Comparison of ENCODE assay signal across 8 cellular contexts in the genomic region with DNA sequence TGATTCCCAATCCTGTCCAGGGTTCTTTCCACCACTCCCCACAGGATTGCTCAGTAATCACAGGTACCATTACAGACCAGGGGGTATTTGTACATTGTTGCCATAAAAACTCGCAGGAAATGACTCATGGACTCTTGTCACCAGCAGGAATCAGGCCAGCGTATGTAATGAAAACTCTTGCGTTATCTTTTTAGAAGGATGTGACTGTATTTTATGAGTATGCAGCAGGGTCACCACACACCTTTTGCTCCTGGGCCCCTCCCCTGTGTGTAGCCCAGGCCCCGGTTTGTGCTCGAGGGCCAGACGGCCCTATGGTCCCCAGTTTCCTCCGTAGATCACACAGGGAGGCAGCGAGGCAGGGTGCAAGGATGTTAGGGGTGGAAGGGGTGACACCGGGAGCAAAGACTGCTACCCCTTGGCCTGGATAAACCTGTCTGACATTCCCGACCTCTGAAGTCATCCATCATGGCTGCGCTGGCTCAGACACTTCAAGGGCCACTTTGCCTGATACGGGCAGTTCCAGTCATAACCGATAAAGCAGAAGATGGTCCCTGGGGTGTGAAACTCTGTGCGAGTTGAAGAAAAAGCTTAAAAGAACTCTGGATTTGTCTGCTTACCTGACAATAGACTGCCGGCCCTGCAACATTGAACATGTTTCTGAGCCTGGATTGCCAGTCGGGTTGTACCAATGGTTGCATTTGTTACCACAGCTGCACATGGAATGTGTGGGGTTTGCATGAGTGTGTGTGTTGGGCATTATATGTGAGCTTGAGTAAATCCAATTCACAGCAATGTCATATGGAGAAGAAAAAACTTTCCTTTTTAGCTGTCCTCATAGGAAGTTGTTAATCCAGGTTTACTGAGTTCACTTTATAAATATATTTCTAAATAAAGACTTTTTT. TPM values are rescaled to one million over a fixed set of nuclear protein-coding genes. Genes with fewer than 3 reads are reported as not detected.
A peak's percentile ranks its signal among the peaks of the same experiment; 100 is the strongest.
DNase-seq lines count a peak whose midpoint lies in the region; ATAC-seq, FAIRE-seq and TF ChIP-seq lines count a peak whose summit lies in the region.

No MANE protein-coding gene starts in this region.

- H3K4me1 Mint-ChIP-seq in Caco-2 (ENCODE audit: low read depth, unreplicated experiment): peaks cover 63% of the 10 kb centered on the region

- H2AFZ ChIP-seq in HepG2 (ENCODE audit: low read length): no peak overlapping the region

- DNase-seq in Caco-2 (peak; percentile 77 to 91), MG63 (peak; percentile 37), adipocyte (ENCODE audit: low read depth) (peak; percentile 69), HepG2 (ENCODE audit: low spot score) (peak; percentile 78), NCI-H446 treated with DMSO at 0.1 percent for 48 hours (lab: John Stamatoyannopoulos, UW) (no peak)
- DNase-seq in stimulated activated CD4-positive, alpha-beta T cell treated with anti-CD3 and anti-CD28 coated beads, Interleukin-4, amount 100 ng/mL, for 4 hours: no peak

- POLR2A ChIA-PET in Caco-2 (lab: Charles Lee) (interaction anchor here (0.8 kb wide), 1 partner anchor 11 kb away, joined by 3 read pairs; no protein-coding TSS in a partner anchor), HepG2 (lab: Yijun Ruan, JAX) (no interaction called here)

- H3K4me3 ChIP-seq in Caco-2 (ENCODE audit: low read depth, low read length) (no peak overlapping the region), MG63 (no peak overlapping the region), adipocyte (ENCODE audit: low read length) (no peak overlapping the region), HepG2 (replicated peaks in 1 of 3; ENCODE audit: insufficient read depth in 1 of 3, low read depth in 2 of 3, low read length in 3 of 3) (no peak overlapping the region)

- 53% methylated on average over 16 of the region's 16 CpGs for WGBS in HepG2 (ENCODE audit: low lambda C conversion rate)

- TF ChIP-seq CTCF in Caco-2 (IDR thresholded peaks at IDR 0.05; ENCODE audit: insufficient read depth in 1 of 2, low read depth in 1 of 2, low read length in 1 of 2, severe bottlenecking in 1 of 2, unreplicated experiment in 1 of 2) (no peak), HepG2 (CRISPR knock-in tag; IDR thresholded peaks at IDR 0.05) (no peak)

- H3K79me2 ChIP-seq in HepG2 (ENCODE audit: insufficient read depth, low read length): no peaks in the 10 kb centered on the region

- no peaks in the 10 kb centered on the region for H3K9me3 Mint-ChIP-seq in Caco-2 (ENCODE audit: unreplicated experiment)

- CTCF ChIA-PET in Caco-2 (lab: Charles Lee) (interaction anchor here (0.8 kb wide), 1 partner anchor 15 kb away, joined by 4 read pairs; no protein-coding TSS in a partner anchor), HepG2 (lab: Yijun Ruan, JAX; ENCODE audit: low intra/inter-chr PET ratio, low total read pairs) (no interaction called here)

- H3K27ac ChIP-seq in HepG2 (ENCODE audit: extremely low read length, insufficient read depth, low read length): no peak overlapping the region

- H3K4me2 ChIP-seq in HepG2 (ENCODE audit: low read depth, low read length): peak overlapping the region; percentile 14; the same call in 1 of the 2 replicates

- TF ChIP-seq RAD21 in HepG2 (CRISPR knock-in tag; IDR thresholded peaks at IDR 0.05): no peak

- H3K4me1 ChIP-seq in Caco-2 (peaks cover 71% of the 10 kb centered on the region), adipocyte (ENCODE audit: control insufficient read depth, insufficient read depth, low read length) (peaks cover 20% of the 10 kb centered on the region), HepG2 (ENCODE audit: insufficient read depth, low read length) (peaks cover 34% of the 10 kb centered on the region)

- H3K36me3 ChIP-seq in Caco-2 (ENCODE audit: control insufficient read depth, insufficient read depth, low read length) (peaks cover 7% of the 10 kb centered on the region), MG63 (peaks cover 55% of the 10 kb centered on the region), adipocyte (ENCODE audit: control insufficient read depth, insufficient read depth, low read length, severe bottlenecking) (peaks cover 11% of the 10 kb centered on the region), HepG2 (replicated peaks in 1 of 2; ENCODE audit: control insufficient read depth in 1 of 2, insufficient read depth in 2 of 2, low read length in 2 of 2) (no peaks in the 10 kb centered on the region)

- FAIRE-seq in HepG2 (lab: Jason Lieb, UNC): no peak

- no peaks in the 10 kb centered on the region for H4K20me1 ChIP-seq in HepG2 (ENCODE audit: insufficient read depth, low read length)

- BruUV-seq in Caco-2 (replicated peaks; lab: Mats Ljungman, UMichigan): TSS peak; percentile 74
- no TSS peak for BruUV-seq in HepG2 (replicated peaks; lab: Mats Ljungman, UMichigan)

- intact Hi-C loops in Caco-2 (cut with micrococcal nuclease; ENCODE audit: unreplicated experiment) (loop anchor here (1.0 to 2.0 kb wide), 3 partner anchors 10 to 66 kb away; no protein-coding TSS in a partner anchor), HepG2 (cut with micrococcal nuclease; ENCODE audit: unreplicated experiment) (loop anchor here (10.0 kb wide), 1 partner anchor 67 kb away; no protein-coding TSS in a partner anchor)

- H3K36me3 Mint-ChIP-seq in Caco-2 (ENCODE audit: insufficient read depth, unreplicated experiment): peaks cover 76% of the 10 kb centered on the region

- H3K27me3 ChIP-seq in Caco-2 (replicated peaks; ENCODE audit: control insufficient read depth, insufficient read depth, low read length) (no peaks in the 10 kb centered on the region), MG63 (no peaks in the 10 kb centered on the region), adipocyte (replicated peaks; ENCODE audit: control insufficient read depth, insufficient read depth, low read length) (no peaks in the 10 kb centered on the region), HepG2 (ENCODE audit: control insufficient read depth in 1 of 2, insufficient read depth in 2 of 2, low read length in 2 of 2) (no peaks in the 10 kb centered on the region)

- TF ChIP-seq EP300 in HepG2 (IDR thresholded peaks at IDR 0.05; ENCODE audit: low read depth in 2 of 2, low read length in 2 of 2) (no peak), HepG2 (CRISPR knock-in tag; IDR thresholded peaks at IDR 0.05; ENCODE audit: borderline replicate concordance) (no peak)

- H3K9ac ChIP-seq in adipocyte (ENCODE audit: low read length) (no peak overlapping the region), HepG2 (ENCODE audit: insufficient read depth, low read depth, low read length) (no peak overlapping the region)

- ATAC-seq in HepG2: peak; percentile 48; the same call in 2 of the 3 replicates
- no peak for ATAC-seq in GM19324 (IDR thresholded peaks at IDR 0.05; ENCODE audit: low FRiP score, unreplicated experiment)
- no peak for ATAC-seq in GM18909 (IDR thresholded peaks at IDR 0.05; ENCODE audit: poor library complexity, unreplicated experiment)

- no peaks in the 10 kb centered on the region for H3K27me3 Mint-ChIP-seq in Caco-2 (ENCODE audit: insufficient read depth, unreplicated experiment)

- TF ChIP-seq POLR2A in HepG2 (IDR thresholded peaks at IDR 0.05; ENCODE audit: insufficient read depth in 1 of 2, low read depth in 2 of 2, low read length in 2 of 2): no peak

- H3K27ac Mint-ChIP-seq in Caco-2 (ENCODE audit: unreplicated experiment): peak overlapping the region; percentile 70

- in situ Hi-C loops in HepG2 (cut with HindIII; ENCODE audit: extremely low pct_ligation_motif_present, low pct_unique_long_range_greater_than_20kb): no loop called here

- peak overlapping the region; percentile 48 for H3K4me3 Mint-ChIP-seq in Caco-2 (ENCODE audit: unreplicated experiment)

- H3K9me3 ChIP-seq in Caco-2 (no peaks in the 10 kb centered on the region), MG63 (no peaks in the 10 kb centered on the region), adipocyte (ENCODE audit: control insufficient read depth, low read length) (peaks cover 3% of the 10 kb centered on the region), HepG2 (ENCODE audit: low read length) (no peaks in the 10 kb centered on the region)

TF ChIP-seq in HepG2, 621 proteins besides CTCF, POLR2A, EP300 and RAD21 (continues in another document):
- no peak for TF ChIP-seq POGZ (CRISPR knock-in tag; IDR thresholded peaks at IDR 0.05)
- no peak for TF ChIP-seq ZNF614 (CRISPR knock-in tag; IDR thresholded peaks at IDR 0.05; ENCODE audit: borderline replicate concordance)
- no peak for TF ChIP-seq CCAR2 (optimal IDR thresholded peaks at IDR 0.05; ENCODE audit: low read depth, low read length)
- no peak for TF ChIP-seq RNF2 (conservative IDR thresholded peaks at IDR 0.05; ENCODE audit: low read depth)

RNA-seq across cellular contexts. Expression of a gene that starts 57.0 kb away (rescaled TPM):
- total RNA-seq in Caco-2 (2022): 247 and 272 TPM in 2 replicates
- total RNA-seq in MG63 (2014; rRNA removed; shearing (Covaris generic); ENCODE audit: low replicate concordance): 37.9 and 42.4 TPM in 2 replicates
- total RNA-seq in HepG2 (2016; rRNA removed; fragmentation: Illumina TruSeq; extraction: Trizol): 1.1 and 1.4 TPM in 2 replicates
- 0.18 and 0.51 TPM in 2 replicates for total RNA-seq in HepG2 (2016; cell fraction: cytosol; rRNA removed; fragmentation: Illumina TruSeq; extraction: Trizol; ENCODE audit: low read depth)
- total RNA-seq in HepG2 (2016; cell fraction: insoluble cytoplasmic fraction; rRNA removed; fragmentation: Illumina TruSeq; extraction: Trizol): 1.1 and 1.7 TPM in 2 replicates
- total RNA-seq in HepG2 (2016; cell fraction: membrane; rRNA removed; fragmentation: Illumina TruSeq; extraction: Trizol): 1.1 and 1.3 TPM in 2 replicates
- 1.6 and 3.7 TPM in 2 replicates for total RNA-seq in HepG2 (2016; cell fraction: nucleus; rRNA removed; fragmentation: Illumina TruSeq; extraction: Trizol)
- polyA plus RNA-seq in HepG2 (2011; rRNA removed): 0.59 and 0.78 TPM in 2 replicates
- 0.46 and 0.50 TPM in 2 replicates for polyA plus RNA-seq in HepG2 (2011; cell fraction: cytosol; rRNA removed)
- polyA plus RNA-seq in HepG2 (2011; cell fraction: nucleus; rRNA removed): 0.61 and 0.97 TPM in 2 replicates
- 0.48 and 1.6 TPM in 2 replicates for polyA plus RNA-seq in HepG2 (2012)
- 0.29 and 0.53 TPM in 2 replicates for polyA plus RNA-seq in HepG2 (2016; cell fraction: cytosol; fragmentation: Illumina TruSeq; extraction: Trizol; ENCODE audit: low read depth)
- polyA plus RNA-seq in HepG2 (2016; cell fraction: insoluble cytoplasmic fraction; fragmentation: Illumina TruSeq; extraction: Trizol; ENCODE audit: low read depth): 0.73 and 1.3 TPM in 2 replicates
- polyA plus RNA-seq in HepG2 (2016; cell fraction: membrane; fragmentation: Illumina TruSeq; extraction: Trizol; ENCODE audit: low read depth): 0.34 and 0.39 TPM in 2 replicates
- polyA plus RNA-seq in HepG2 (2016; cell fraction: nucleus; fragmentation: Illumina TruSeq; extraction: Trizol; ENCODE audit: insufficient read depth, low read depth): 1.2 and 2.1 TPM in 2 replicates
- polyA minus RNA-seq in HepG2 (2011; rRNA and poly(A)+ RNA removed; ENCODE audit: low replicate concordance): 1.6 and 8.6 TPM in 2 replicates
- 0.70 and 2.7 TPM in 2 replicates for polyA minus RNA-seq in HepG2 (2011; cell fraction: cytosol; rRNA and poly(A)+ RNA removed)
- 2.4 and 3.5 TPM in 2 replicates for polyA minus RNA-seq in HepG2 (2011; cell fraction: nucleus; rRNA and poly(A)+ RNA removed)

Comparison
In these comparisons a context has a peak if more than half of its experiments do, and no peak if none do; other contexts are left out.
1. DNase-seq: peak in Caco-2 (2 of 2), MG63 (single experiment), adipocyte (single experiment) and HepG2 (single experiment); none in stimulated activated CD4-positive, alpha-beta T cell treated with anti-CD3 and anti-CD28 coated beads, Interleukin-4, amount 100 ng/mL, for 4 hours (0 of 2) and NCI-H446 treated with DMSO at 0.1 percent for 48 hours (single experiment).